ENCODE assay signal across 15 cellular contexts in the genomic region with DNA sequence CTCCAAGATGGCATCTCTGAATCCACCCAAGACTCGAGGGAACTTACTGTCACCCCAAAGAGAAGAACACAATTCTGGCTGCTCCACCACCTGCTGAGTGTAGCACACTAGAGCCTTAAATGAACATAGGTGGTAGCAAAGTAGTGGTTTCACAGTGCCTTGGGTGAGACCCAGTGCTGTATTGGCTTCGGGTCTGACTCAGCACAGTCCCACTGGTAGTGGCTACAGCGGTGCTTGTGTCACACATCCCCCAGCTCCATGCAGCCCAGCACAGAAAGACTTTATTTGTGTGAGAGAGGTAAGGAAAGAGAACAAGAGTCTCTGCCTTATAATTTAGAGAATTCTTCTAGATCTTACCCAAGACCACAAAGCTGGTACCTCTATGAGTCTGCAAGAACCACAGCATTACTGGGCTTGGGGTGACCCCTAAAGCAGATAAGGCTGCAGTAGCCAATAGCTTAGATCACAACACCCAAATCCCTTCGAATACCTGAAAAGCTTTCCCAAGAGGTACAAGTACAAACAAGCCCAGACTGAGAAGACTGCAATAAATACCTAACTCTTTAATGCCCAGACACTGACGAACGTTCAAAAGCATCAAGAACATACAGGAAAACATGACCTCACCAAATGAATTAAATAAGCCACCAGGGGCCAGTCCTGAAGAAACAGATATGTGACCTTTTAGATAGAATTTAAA.
"Had no signal": no experiment of that assay in that cellular context is flagged by ENCODE, and none has a peak within 500 bp of the region (broad histone marks: within the 10 kb centered on the region; RNA-seq: fewer than 3 reads in every experiment).

No MANE protein-coding gene starts in this region.

- H3K9me3 ChIP-seq: neutrophil, vagina had no signal

- H3K27me3 ChIP-seq: neutrophil, right atrium auricular region, tibial artery, vagina had no signal

- FAIRE-seq: TTC549 had no signal

- H3K4me1 ChIP-seq: right atrium auricular region had no signal

- H3K36me3 ChIP-seq: neutrophil, right atrium auricular region, tibial artery, vagina had no signal

- H3K27ac ChIP-seq: neutrophil, right atrium auricular region, tibial artery, vagina had no signal

- H3K4me3 ChIP-seq: lung, right atrium auricular region, skin epidermis, tibial artery, vagina had no signal

- ATAC-seq: left colon; naive thymus-derived CD4-positive, alpha-beta T cell had no signal

- DNase-seq: activated CD4-positive, alpha-beta T cell treated with anti-CD3 and anti-CD28 coated beads, Interleukin-2, amount 50 U/mL, for 1 hour; activated gamma-delta T cell; activated naive CD8-positive, alpha-beta T cell treated with anti-CD3 and anti-CD28 coated beads for 36 hours; activated T-cell treated with anti-CD3 and anti-CD28 coated beads, Interleukin-2, amount 50 U/mL, for 1 hour; immature natural killer cell; left colon; naive thymus-derived CD4-positive, alpha-beta T cell; posterior cingulate gyrus; tibial artery had no signal
